15 cellular contexts compared by ENCODE assay signal in genomic region chr4:40438384-40439026, GRCh38.
DNase-seq lines count a peak whose midpoint lies in the region; ATAC-seq and TF ChIP-seq lines count a peak whose summit lies in the region.
"Had no signal": no experiment of that assay in that cellular context is flagged by ENCODE, and none has a peak within 500 bp of the region (broad histone marks: within the 10 kb centered on the region; RNA-seq: fewer than 3 reads in every experiment).

No MANE protein-coding gene starts in this region.

- peak overlapping the region; percentile 47 for H4K8ac ChIP-seq in mesenchymal stem cell (ENCODE audit: low read length)

- H4K91ac ChIP-seq in mesenchymal stem cell (ENCODE audit: low read length), result no peak overlapping the region

- no peak for DNase-seq in T-helper 1 cell
- peak; percentile 22 for DNase-seq in GM06990 (ENCODE audit: extremely low read depth, insufficient read length)
- no peak for DNase-seq in mesenchymal stem cell
- DNase-seq in NCI-H1092 (lab: John Stamatoyannopoulos, UW), result no peak
- DNase-seq in PC-9, result no peak
- DNase-seq: CD4-positive, alpha-beta T cell; NCI-H1048; NCI-H146; NCI-H2081; NCI-H748 treated with DMSO at 0.1 percent for 48 hours had no signal

- H3K4me3 Mint-ChIP-seq in T-helper 1 cell treated with Interleukin-12 subunit alpha and Interleukin-12 subunit beta and Interleukin-4 antibody, amounts not matched to agents 30 μg/mL and 1 μg/mL, for 36 hours, result no peak overlapping the region
- no peak overlapping the region for H3K4me3 Mint-ChIP-seq in dendritic cell treated with granulocyte-macrophage colony-stimulating factor and Interleukin-4, amounts not matched to agents 40 ng/mL and 50 ng/mL, for 4 days
- H3K4me3 Mint-ChIP-seq: B cell; CD4-positive, alpha-beta T cell had no signal

- 96% methylated on average over 64 of the region's 64 CpGs for WGBS in mesenchymal stem cell

- no peaks in the 10 kb centered on the region for H3K9me3 ChIP-seq in mesenchymal stem cell (ENCODE audit: control insufficient read depth, low read length)
- H3K9me3 ChIP-seq in PC-9 (ENCODE audit: insufficient read depth, low read depth), result no peaks in the 10 kb centered on the region

- intact Hi-C loops in dendritic cell treated with granulocyte-macrophage colony-stimulating factor and Interleukin-4, amounts not matched to agents 40 ng/mL and 50 ng/mL, for 4 days (cut with micrococcal nuclease), result no loop called here
- intact Hi-C loops in PC-9 (cut with micrococcal nuclease; ENCODE audit: unreplicated experiment), result no loop called here

- no TSS peak for BruUV-seq in PC-9 (replicated peaks; lab: Mats Ljungman, UMichigan)

- H3K4me2 ChIP-seq in mesenchymal stem cell (ENCODE audit: low read length, poor library complexity, severe bottlenecking) (no peak overlapping the region), PC-9 (no peak overlapping the region)
- H3K4me2 ChIP-seq: KMS-11 had no signal

- H3K9ac ChIP-seq in mesenchymal stem cell (ENCODE audit: low read length), result no peak overlapping the region
- H3K9ac ChIP-seq: KMS-11 had no signal

- H3K36me3 ChIP-seq in GM06990 (ENCODE audit: control insufficient read depth, insufficient read depth, low read length), result peaks cover 19% of the 10 kb centered on the region
- H3K36me3 ChIP-seq in mesenchymal stem cell (ENCODE audit: control insufficient read depth in 1 of 2, insufficient read depth in 2 of 2, low read depth in 1 of 2, low read length in 2 of 2), result peaks cover 0 to 13% of the 10 kb centered on the region in 2 experiments
- H3K36me3 ChIP-seq in PC-9 (ENCODE audit: low read depth), result peaks cover 6% of the 10 kb centered on the region; the same call in 1 of the 2 replicates

- H3K79me1 ChIP-seq in mesenchymal stem cell (replicated peaks; ENCODE audit: low read length, poor library complexity, severe bottlenecking), result no peaks in the 10 kb centered on the region

- no peaks in the 10 kb centered on the region for H3K27me3 Mint-ChIP-seq in T-helper 1 cell treated with Interleukin-12 subunit alpha and Interleukin-12 subunit beta and Interleukin-4 antibody, amounts not matched to agents 30 μg/mL and 1 μg/mL, for 36 hours (ENCODE audit: low read depth)
- no peaks in the 10 kb centered on the region for H3K27me3 Mint-ChIP-seq in dendritic cell treated with granulocyte-macrophage colony-stimulating factor and Interleukin-4, amounts not matched to agents 40 ng/mL and 50 ng/mL, for 4 days
- H3K27me3 Mint-ChIP-seq: B cell; CD4-positive, alpha-beta T cell had no signal

- peaks cover 44% of the 10 kb centered on the region for H3K4me1 Mint-ChIP-seq in T-helper 1 cell treated with Interleukin-12 subunit alpha and Interleukin-12 subunit beta and Interleukin-4 antibody, amounts not matched to agents 30 μg/mL and 1 μg/mL, for 36 hours (ENCODE audit: low read depth)
- peaks cover 23% of the 10 kb centered on the region for H3K4me1 Mint-ChIP-seq in dendritic cell treated with granulocyte-macrophage colony-stimulating factor and Interleukin-4, amounts not matched to agents 40 ng/mL and 50 ng/mL, for 4 days (ENCODE audit: low read depth)
- H3K4me1 Mint-ChIP-seq: B cell had no signal

- no peak overlapping the region for H2BK15ac ChIP-seq in mesenchymal stem cell (ENCODE audit: low read depth, poor library complexity, severe bottlenecking)

- no peak overlapping the region for H2AK5ac ChIP-seq in mesenchymal stem cell (ENCODE audit: low read length, severe bottlenecking)

- H3K79me2 ChIP-seq in PC-9 (ENCODE audit: low read depth), result peaks cover 33% of the 10 kb centered on the region

- H3K4ac ChIP-seq in mesenchymal stem cell (ENCODE audit: low read depth in 1 of 2, low read length in 2 of 2), result no peak overlapping the region

- H2BK12ac ChIP-seq in mesenchymal stem cell (ENCODE audit: low read length in 2 of 2), result no peak overlapping the region

- H3K27ac ChIP-seq in mesenchymal stem cell (ENCODE audit: low read length, poor library complexity, severe bottlenecking) (no peak overlapping the region), PC-9 (no peak overlapping the region)
- H3K27ac ChIP-seq: KMS-11 had no signal

- H3K4me3 ChIP-seq in GM06990 (replicated peaks; ENCODE audit: low read depth, low read length) (no peak overlapping the region), mesenchymal stem cell (ENCODE audit: insufficient read depth in 1 of 2, low read depth in 1 of 2, low read length in 2 of 2) (peak overlapping the region in 1 of 2 experiments; percentile 40), PC-9 (no peak overlapping the region)

- H3F3A ChIP-seq in PC-9 (ENCODE audit: insufficient read depth, low read depth), result peaks cover 17% of the 10 kb centered on the region

- H3K18ac ChIP-seq in mesenchymal stem cell (ENCODE audit: low read depth in 1 of 2, low read length in 2 of 2), result no peak overlapping the region

- no peak for ATAC-seq in GM19455 (IDR thresholded peaks at IDR 0.05; ENCODE audit: unreplicated experiment)

- H3K27ac Mint-ChIP-seq in T-helper 1 cell treated with Interleukin-12 subunit alpha and Interleukin-12 subunit beta and Interleukin-4 antibody, amounts not matched to agents 30 μg/mL and 1 μg/mL, for 36 hours, result peak overlapping the region; percentile 31
- H3K27ac Mint-ChIP-seq in dendritic cell treated with granulocyte-macrophage colony-stimulating factor and Interleukin-4, amounts not matched to agents 40 ng/mL and 50 ng/mL, for 4 days, result peak overlapping the region; percentile 25
- H3K27ac Mint-ChIP-seq: B cell; CD4-positive, alpha-beta T cell had no signal

- no peaks in the 10 kb centered on the region for H3K9me2 ChIP-seq in PC-9 (ENCODE audit: insufficient read depth)

- CTCF ChIA-PET in PC-9 (lab: Charles Lee), result no interaction called here

- H3K23ac ChIP-seq in mesenchymal stem cell (ENCODE audit: low read length in 2 of 2), result no peak overlapping the region

- H3K9me3 Mint-ChIP-seq in T-helper 1 cell treated with Interleukin-12 subunit alpha and Interleukin-12 subunit beta and Interleukin-4 antibody, amounts not matched to agents 30 μg/mL and 1 μg/mL, for 36 hours, result peaks cover 11% of the 10 kb centered on the region
- H3K9me3 Mint-ChIP-seq in dendritic cell treated with granulocyte-macrophage colony-stimulating factor and Interleukin-4, amounts not matched to agents 40 ng/mL and 50 ng/mL, for 4 days, result peaks cover 9% of the 10 kb centered on the region
- H3K9me3 Mint-ChIP-seq: CD4-positive, alpha-beta T cell had no signal

- H2AFZ ChIP-seq in mesenchymal stem cell (ENCODE audit: low read depth, low read length) (no peak overlapping the region), PC-9 (no peak overlapping the region)

- H4K20me1 ChIP-seq in PC-9 (ENCODE audit: insufficient read depth), result peaks cover 3% of the 10 kb centered on the region; the same call in 1 of the 2 replicates

- H3K36me3 Mint-ChIP-seq in T-helper 1 cell treated with Interleukin-12 subunit alpha and Interleukin-12 subunit beta and Interleukin-4 antibody, amounts not matched to agents 30 μg/mL and 1 μg/mL, for 36 hours (ENCODE audit: low read depth), result peaks cover 24% of the 10 kb centered on the region
- peaks cover 82% of the 10 kb centered on the region for H3K36me3 Mint-ChIP-seq in dendritic cell treated with granulocyte-macrophage colony-stimulating factor and Interleukin-4, amounts not matched to agents 40 ng/mL and 50 ng/mL, for 4 days (ENCODE audit: low read depth)

- POLR2A ChIA-PET in PC-9 (lab: Charles Lee; ENCODE audit: unreplicated experiment), result no interaction called here

- H3K27me3 ChIP-seq in GM06990 (replicated peaks; ENCODE audit: control insufficient read depth, insufficient read depth, low read length) (no peaks in the 10 kb centered on the region), mesenchymal stem cell (ENCODE audit: control insufficient read depth in 1 of 2, insufficient read depth in 1 of 2, low read length in 2 of 2) (no peaks in the 10 kb centered on the region), PC-9 (ENCODE audit: insufficient read depth, low read depth) (no peaks in the 10 kb centered on the region)

- H3K14ac ChIP-seq in mesenchymal stem cell (ENCODE audit: low read length in 2 of 2), result no peak overlapping the region

- H2BK5ac ChIP-seq in mesenchymal stem cell (ENCODE audit: low read depth, low read length, poor library complexity, severe bottlenecking), result no peak overlapping the region

- peaks cover 3% of the 10 kb centered on the region for H3K4me1 ChIP-seq in mesenchymal stem cell (ENCODE audit: control insufficient read depth, insufficient read depth, low read depth, low read length)
- no peaks in the 10 kb centered on the region for H3K4me1 ChIP-seq in PC-9 (replicated peaks; ENCODE audit: insufficient read depth)

- no peak for TF ChIP-seq CTCF in GM06990 (IDR thresholded peaks at IDR 0.05; ENCODE audit: insufficient read depth, low read length, poor library complexity, severe bottlenecking)
- TF ChIP-seq CTCF in PC-9 (conservative IDR thresholded peaks at IDR 0.05), result no peak

- H2BK120ac ChIP-seq in mesenchymal stem cell (ENCODE audit: low read depth, low read length), result no peak overlapping the region
